ENCODE assay signal across 8 cellular contexts in genomic region chr2:42047488-42048317, GRCh38. TPM values are rescaled to one million over a fixed set of nuclear protein-coding genes. Genes with fewer than 3 reads are reported as not detected.
DNase-seq lines count a peak whose midpoint lies in the region; ATAC-seq lines count a peak whose summit lies in the region.

Gene PKDCC (plus strand): TSS chr2:42048021. CDS start chr2:42048200, 179 bp downstream.

- peak within 1 kb of the TSS; percentile 100 for H2BK5ac ChIP-seq in neuronal stem cell (ENCODE audit: low read length)

- peak within 1 kb of the TSS; percentile 99 for H4K91ac ChIP-seq in neuronal stem cell (ENCODE audit: low read depth, low read length, poor library complexity)

- no peak within 1 kb of the TSS for H4K8ac ChIP-seq in neuronal stem cell (ENCODE audit: low read depth, low read length)

- peak within 1 kb of the TSS; percentile 91 for H3K4me2 ChIP-seq in neuronal stem cell (ENCODE audit: insufficient read depth, low read length, poor library complexity, severe bottlenecking)

- H3K23ac ChIP-seq in neuronal stem cell (ENCODE audit: low read depth, low read length, poor library complexity), result peak within 1 kb of the TSS; percentile 87

- peak within 1 kb of the TSS; percentile 66 for H3K4ac ChIP-seq in neuronal stem cell (ENCODE audit: low read length)

- H2AK5ac ChIP-seq in neuronal stem cell (ENCODE audit: low read depth, low read length), result peak within 1 kb of the TSS; percentile 99

- no CpG with 5 or more reads among the region's 111 CpGs for WGBS in neuronal stem cell (ENCODE audit: extremely low coverage in 2 of 2, insufficient read length in 2 of 2, insufficient replicate concordance in 1 of 2), 2 donors

- peak within 1 kb of the TSS; percentile 91 for H2AFZ ChIP-seq in neuronal stem cell (ENCODE audit: low read length)

- H3K9me3 ChIP-seq in adipocyte (ENCODE audit: control insufficient read depth, low read length) (no peaks in the 10 kb centered on the region), neuronal stem cell (replicated peaks in 1 of 2; ENCODE audit: control insufficient read depth in 2 of 2, insufficient read depth in 1 of 2, low read depth in 1 of 2, low read length in 2 of 2) (no peaks in the 10 kb centered on the region)

- DNase-seq in NCI-H2029 (lab: John Stamatoyannopoulos, UW) (peak; percentile 5), NCI-H2029 treated with DMSO at 0.1 percent for 48 hours (lab: John Stamatoyannopoulos, UW) (no peak), HCEC 1CT (peak; percentile 80), NCI-H226 (peak; percentile 79), adipocyte (ENCODE audit: low read depth) (peak; percentile 90), Right ventricle myocardium superior (peak; percentile 91), neuronal stem cell (ENCODE audit: low spot score) (peak; percentile 88), NCI-H2107 treated with DMSO at 0.1 percent for 48 hours (lab: John Stamatoyannopoulos, UW; ENCODE audit: unreplicated experiment) (no peak)

- peaks cover 4% of the 10 kb centered on the region for H3K36me3 ChIP-seq in adipocyte (ENCODE audit: control insufficient read depth, insufficient read depth, low read length, severe bottlenecking)
- H3K36me3 ChIP-seq in neuronal stem cell (replicated peaks in 1 of 2; ENCODE audit: control insufficient read depth in 2 of 2, insufficient read depth in 2 of 2, low read length in 2 of 2), result peaks cover 0 to 7% of the 10 kb centered on the region in 2 donors

- H2BK15ac ChIP-seq in neuronal stem cell (ENCODE audit: low read length), result peak within 1 kb of the TSS; percentile 93

- intact Hi-C loops in Right ventricle myocardium superior (cut with DNase I), result no loop called here

- peaks cover 5% of the 10 kb centered on the region for H3K27me3 ChIP-seq in adipocyte (replicated peaks; ENCODE audit: control insufficient read depth, insufficient read depth, low read length)
- no peaks in the 10 kb centered on the region for H3K27me3 ChIP-seq in neuronal stem cell (ENCODE audit: control insufficient read depth in 3 of 3, insufficient read depth in 3 of 3, low read depth in 1 of 3, low read length in 3 of 3)

- ATAC-seq in Right ventricle myocardium superior (ENCODE audit: poor library complexity), result peak; percentile 86

- no peaks in the 10 kb centered on the region for H3K79me1 ChIP-seq in neuronal stem cell (ENCODE audit: low read depth, low read length)

- H3K9ac ChIP-seq in adipocyte (ENCODE audit: low read length) (peak within 1 kb of the TSS; percentile 100), neuronal stem cell (ENCODE audit: low read depth, low read length, poor library complexity) (peak within 1 kb of the TSS; percentile 100)

- H2BK120ac ChIP-seq in neuronal stem cell (ENCODE audit: low read depth, low read length), result peak within 1 kb of the TSS; percentile 100

- H3K4me1 ChIP-seq in adipocyte (ENCODE audit: control insufficient read depth, insufficient read depth, low read length) (peaks cover 36% of the 10 kb centered on the region), neuronal stem cell (ENCODE audit: control insufficient read depth in 2 of 2, insufficient read depth in 1 of 2, low read depth in 1 of 2, low read length in 2 of 2) (peaks cover 34 to 63% of the 10 kb centered on the region in 2 donors)

- H3K14ac ChIP-seq in neuronal stem cell (ENCODE audit: low read length), result peak within 1 kb of the TSS; percentile 95

- peak within 1 kb of the TSS; percentile 87 for H2BK12ac ChIP-seq in neuronal stem cell (ENCODE audit: low read length)

- peak within 1 kb of the TSS; percentile 99 for H3K4me3 ChIP-seq in adipocyte (ENCODE audit: low read length)
- H3K4me3 ChIP-seq in neuronal stem cell (ENCODE audit: low read length in 2 of 2), result peak within 1 kb of the TSS; percentile 87 to 98

- peak within 1 kb of the TSS; percentile 99 for H3K18ac ChIP-seq in neuronal stem cell (ENCODE audit: low read length)

- peak within 1 kb of the TSS; percentile 99 for H3K27ac ChIP-seq in neuronal stem cell (replicated peaks; ENCODE audit: low read length)

RNA-seq across cellular contexts. Expression of gene PKDCC, which starts in this region (rescaled TPM):
- 120 TPM for total RNA-seq in Right ventricle myocardium superior
- polyA plus RNA-seq in neuronal stem cell (2013, experiment 1 of 2), result 93.5 TPM
- polyA plus RNA-seq in neuronal stem cell (2013, experiment 2 of 2), result 92.5 TPM

Comparison
In these comparisons a context has a peak if more than half of its experiments do, and no peak if none do; other contexts are left out.
1. DNase-seq: peak in NCI-H2029 (single experiment), HCEC 1CT (single experiment), NCI-H226 (single experiment), adipocyte (single experiment), Right ventricle myocardium superior (single experiment) and neuronal stem cell (single experiment); none in NCI-H2029 treated with DMSO at 0.1 percent for 48 hours (single experiment) and NCI-H2107 treated with DMSO at 0.1 percent for 48 hours (single experiment).